ENCODE assay signal across 20 cellular contexts in genomic region chr6:93447874-93448273, GRCh38. TPM values are rescaled to one million over a fixed set of nuclear protein-coding genes. Genes with fewer than 3 reads are reported as not detected.
DNase-seq lines count a peak whose midpoint lies in the region; ATAC-seq and TF ChIP-seq lines count a peak whose summit lies in the region.
"Had no signal": no experiment of that assay in that cellular context is flagged by ENCODE, and none has a peak within 500 bp of the region (broad histone marks: within the 10 kb centered on the region; RNA-seq: fewer than 3 reads in every experiment).

No MANE protein-coding gene starts in this region.

- H3K27ac Mint-ChIP-seq in immature natural killer cell, result no peak overlapping the region
- H3K27ac Mint-ChIP-seq: activated naive CD4-positive, alpha-beta T cell treated with anti-CD3 and anti-CD28 coated beads, Interleukin-2, amount 50 U/mL, for 72 hours; brain had no signal

- no peak for ATAC-seq in esophagus mucosa
- ATAC-seq: activated naive CD4-positive, alpha-beta T cell treated with anti-CD3 and anti-CD28 coated beads, Interleukin-2, amount 50 U/mL, for 72 hours; heart left ventricle; HepG2; SK-N-SH treated with all-trans-retinoic acid at 6 μM for 48 hours had no signal

- DNase-seq in NCI-H748 (lab: John Stamatoyannopoulos, UW; ENCODE audit: unreplicated experiment) (peak; percentile 15), NCI-H748 treated with DMSO at 0.1 percent for 48 hours (lab: John Stamatoyannopoulos, UW) (no peak), head of caudate nucleus (peak in 28 of 42 donors; percentile 1 to 69 (median 24)), immature natural killer cell (no peak)
- DNase-seq in activated effector memory CD4-positive, alpha-beta T cell treated with anti-CD3 and anti-CD28 coated beads, Interleukin-2, amount 50 U/mL, for 16 hours, result no peak
- no peak for DNase-seq in stimulated activated CD4-positive, alpha-beta T cell treated with anti-CD3 and anti-CD28 coated beads, Interleukin-2, amount 100 ng/mL, for 24 hours
- DNase-seq: activated CD4-positive, CD25-positive, alpha-beta regulatory T cell treated with anti-CD3 and anti-CD28 coated beads, Interleukin-2, amount 50 U/mL, for 72 hours; colonic mucosa; heart left ventricle; NCI-H146 had no signal

- no peaks in the 10 kb centered on the region for H3K4me1 Mint-ChIP-seq in immature natural killer cell
- H3K4me1 Mint-ChIP-seq: brain had no signal

- H3K4me3 Mint-ChIP-seq in immature natural killer cell, result no peak overlapping the region
- H3K4me3 Mint-ChIP-seq: brain had no signal

- H3K27ac ChIP-seq in VCaP, result no peak overlapping the region
- H3K27ac ChIP-seq: BLaER1 treated with 17β-estradiol and CSF1 and Interleukin-3, amounts not matched to agents 10 nM and 100 nM; colonic mucosa; heart left ventricle; RWPE1 had no signal

- H3K9me3 Mint-ChIP-seq in immature natural killer cell, result peaks cover 2 to 37% (median 19%) of the 10 kb centered on the region in 6 donors
- H3K9me3 Mint-ChIP-seq: brain had no signal

- intact Hi-C loops in head of caudate nucleus (cut with DNase I), result no loop called here

- H3K27me3 Mint-ChIP-seq in immature natural killer cell (ENCODE audit: low read depth in 3 of 3), result peaks cover 0 to 2% (median 0%) of the 10 kb centered on the region in 3 donors
- H3K27me3 Mint-ChIP-seq: brain had no signal

- H3K36me3 Mint-ChIP-seq in immature natural killer cell, result no peaks in the 10 kb centered on the region
- H3K36me3 Mint-ChIP-seq: activated naive CD4-positive, alpha-beta T cell treated with anti-CD3 and anti-CD28 coated beads, Interleukin-2, amount 50 U/mL, for 72 hours; brain had no signal

- peak; percentile 19; the same call in 1 of the 2 replicates for TF ChIP-seq CTCF in VCaP (conservative IDR thresholded peaks at IDR 0.05)

RNA-seq across cellular contexts. Expression of gene EPHA7, which starts 28.5 kb away (rescaled TPM):
- 0.12 TPM for total RNA-seq in esophagus mucosa
- polyA plus RNA-seq in immature natural killer cell, result not detected
- total RNA-seq: activated CD8-positive, alpha-beta memory T cell treated with anti-CD3 and anti-CD28 coated beads for 36 hours; activated naive CD4-positive, alpha-beta T cell treated with anti-CD3 and anti-CD28 coated beads, Interleukin-2, amount 50 U/mL, for 72 hours; HepG2; M059J had no signal
- polyA plus RNA-seq: HepG2 had no signal

Comparison
In these comparisons a context has a peak if more than half of its experiments do, and no peak if none do; other contexts are left out.
1. DNase-seq: peak in NCI-H748 (single experiment) and head of caudate nucleus (28 of 42); none in NCI-H748 treated with DMSO at 0.1 percent for 48 hours (single experiment), activated effector memory CD4-positive, alpha-beta T cell treated with anti-CD3 and anti-CD28 coated beads, Interleukin-2, amount 50 U/mL, for 16 hours (single experiment), stimulated activated CD4-positive, alpha-beta T cell treated with anti-CD3 and anti-CD28 coated beads, Interleukin-2, amount 100 ng/mL, for 24 hours (0 of 2) and immature natural killer cell (0 of 3).